ENCODE assay signal across 19 cellular contexts in the genomic region with DNA sequence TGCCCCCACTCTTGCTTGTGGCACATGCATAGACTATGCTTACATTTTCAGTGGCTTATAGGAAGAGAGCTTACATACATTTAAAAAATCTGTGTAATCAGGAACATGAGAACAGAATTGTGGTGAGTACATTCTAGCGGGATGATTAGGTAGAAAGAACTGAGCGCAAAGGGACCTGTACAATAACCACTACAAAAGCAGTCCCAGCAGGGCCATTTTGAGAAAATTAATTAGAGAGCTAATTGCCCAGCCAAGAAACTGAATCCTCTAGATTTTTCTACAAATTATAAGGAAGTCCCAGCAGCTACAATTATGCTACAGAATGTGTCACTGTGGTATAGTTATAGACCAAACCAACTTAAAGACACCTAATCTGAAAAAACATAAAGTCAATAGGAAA.
"Had no signal": no experiment of that assay in that cellular context is flagged by ENCODE, and none has a peak within 500 bp of the region (broad histone marks: within the 10 kb centered on the region; RNA-seq: fewer than 3 reads in every experiment).

No MANE protein-coding gene starts in this region.

- H3K9me3 ChIP-seq: heart left ventricle, neutrophil, psoas muscle, right lobe of liver, stomach, thoracic aorta had no signal

- H3K27me3 Mint-ChIP-seq: naive B cell; stimulated activated naive B cell treated with anti-CD40 and anti-IgM and Interleukin-4, amounts not matched to agents 10 μg/mL and 1 μg/mL and 100 μg/mL, for 72 hours had no signal

- H3K4me1 ChIP-seq: psoas muscle, right lobe of liver, stomach had no signal

- H3K27ac Mint-ChIP-seq: naive B cell; stimulated activated naive B cell treated with anti-CD40 and anti-IgM and Interleukin-4, amounts not matched to agents 10 μg/mL and 1 μg/mL and 100 μg/mL, for 72 hours had no signal

- DNase-seq: effector CD4-positive, alpha-beta T cell; heart left ventricle; hippocampal formation; kidney glomerular epithelial cell; naive B cell; psoas muscle; retina; right lobe of liver; stimulated activated CD4-positive, alpha-beta T cell treated with anti-CD3 and anti-CD28 coated beads, Interleukin-4, amount 100 ng/mL, for 24 hours; stimulated activated naive B cell treated with anti-CD40 and anti-IgM and Interleukin-4, amounts not matched to agents 10 μg/mL and 1 μg/mL and 100 μg/mL, for 72 hours; stomach; substantia nigra had no signal

- H3K4me3 Mint-ChIP-seq: naive B cell; stimulated activated naive B cell treated with anti-CD40 and anti-IgM and Interleukin-4, amounts not matched to agents 10 μg/mL and 1 μg/mL and 100 μg/mL, for 72 hours had no signal

- H3K27ac ChIP-seq: coronary artery, heart left ventricle, neutrophil, psoas muscle, right lobe of liver, stomach, thoracic aorta had no signal

- H3K27me3 ChIP-seq: heart left ventricle, neutrophil, right lobe of liver, stomach had no signal

- H3K9me3 Mint-ChIP-seq: naive B cell; stimulated activated naive B cell treated with anti-CD40 and anti-IgM and Interleukin-4, amounts not matched to agents 10 μg/mL and 1 μg/mL and 100 μg/mL, for 72 hours had no signal

- H3K36me3 ChIP-seq: heart left ventricle, neutrophil, right lobe of liver, stomach, thoracic aorta had no signal

- ATAC-seq: esophagus mucosa; heart left ventricle; psoas muscle; stimulated activated naive B cell treated with anti-CD40 and anti-IgM and Interleukin-4, amounts not matched to agents 10 μg/mL and 1 μg/mL and 100 μg/mL, for 72 hours had no signal

- H3K36me3 Mint-ChIP-seq: stimulated activated naive B cell treated with anti-CD40 and anti-IgM and Interleukin-4, amounts not matched to agents 10 μg/mL and 1 μg/mL and 100 μg/mL, for 72 hours had no signal

- FAIRE-seq: endometrium, frontal cortex, islet of Langerhans had no signal

- H3K4me3 ChIP-seq: coronary artery, heart left ventricle, psoas muscle, right lobe of liver, stomach, thoracic aorta had no signal
